7 cellular contexts compared by ENCODE assay signal in the genomic region with DNA sequence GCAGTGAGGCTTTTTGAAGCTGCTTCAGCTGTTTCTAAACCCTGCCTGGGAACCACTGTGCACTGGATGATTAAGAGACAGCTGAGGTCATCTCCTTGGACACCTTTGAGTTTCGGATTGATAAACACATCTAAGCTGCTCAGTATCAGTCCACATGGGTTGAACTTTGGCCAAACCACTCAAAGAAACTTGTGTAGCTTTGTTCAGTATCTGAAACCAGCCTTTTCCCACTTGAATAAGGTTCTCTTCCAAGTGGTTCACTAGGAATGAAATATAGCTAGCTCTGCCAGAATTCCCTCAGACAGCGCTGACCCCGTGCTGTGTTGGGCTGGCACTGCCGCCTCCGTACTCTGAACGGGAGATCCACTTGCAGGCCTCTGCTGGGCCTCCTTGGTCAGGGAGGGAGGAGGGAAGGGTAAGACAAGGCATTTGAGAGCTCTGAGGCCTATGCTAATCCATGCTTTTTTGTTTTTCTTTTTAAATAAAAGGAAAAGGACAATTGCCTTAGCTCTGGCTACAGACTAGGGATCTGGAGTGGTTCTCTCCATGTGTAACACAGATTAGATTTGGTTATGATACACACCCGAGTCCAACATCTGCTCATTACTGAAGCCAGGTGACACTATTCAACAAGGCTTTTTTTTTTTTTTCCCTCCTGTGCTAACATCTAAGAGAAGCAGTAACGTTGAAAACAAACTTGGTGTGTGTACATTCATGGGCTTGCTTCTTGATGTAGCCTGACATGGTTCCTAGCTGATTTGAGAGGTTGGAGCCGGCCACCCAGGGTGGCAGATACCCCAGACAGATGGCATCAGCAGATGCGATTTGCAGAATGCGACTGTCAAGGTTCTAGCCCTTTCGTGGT.
A peak's percentile ranks its signal among the peaks of the same experiment; 100 is the strongest.
DNase-seq lines count a peak whose midpoint lies in the region; ATAC-seq, FAIRE-seq and TF ChIP-seq lines count a peak whose summit lies in the region.

No MANE protein-coding gene starts in this region.

- no peak overlapping the region; the same call in 1 of the 2 replicates for H3K9ac ChIP-seq in MM.1S (ENCODE audit: low read length)

- H3K27ac ChIP-seq in MM.1S (ENCODE audit: low read length) = peak overlapping the region; percentile 79; the same call in 1 of the 2 replicates

- peaks cover 3% of the 10 kb centered on the region; the same call in 1 of the 2 replicates for H3K36me3 ChIP-seq in MM.1S (replicated peaks; ENCODE audit: insufficient read depth, low read length)

- peak; percentile 90 for ATAC-seq in GM18502 (IDR thresholded peaks at IDR 0.05; ENCODE audit: poor library complexity, unreplicated experiment)
- ATAC-seq in GM21576 (IDR thresholded peaks at IDR 0.05; ENCODE audit: unreplicated experiment) = peak; percentile 76

- H3K9me2 ChIP-seq in MM.1S (replicated peaks; ENCODE audit: insufficient read depth, low read length) = no peaks in the 10 kb centered on the region

- H3K27me3 ChIP-seq in MM.1S (replicated peaks; ENCODE audit: insufficient read depth, low read length) = no peaks in the 10 kb centered on the region

- no peak for FAIRE-seq in HTR-8/SVneo (lab: Jason Lieb, UNC)

- H4K20me1 ChIP-seq in MM.1S (ENCODE audit: insufficient read depth, low read length) = peaks cover 3% of the 10 kb centered on the region; the same call in 1 of the 2 replicates

- H3K4me2 ChIP-seq in MM.1S (ENCODE audit: low read depth, low read length) = peak overlapping the region; percentile 40

- H3K79me2 ChIP-seq in MM.1S (ENCODE audit: low read length) = peaks cover 93% of the 10 kb centered on the region

- no peaks in the 10 kb centered on the region for H3K9me3 ChIP-seq in MM.1S (replicated peaks; ENCODE audit: insufficient read depth, low read length)

- H3K4me1 ChIP-seq in MM.1S (ENCODE audit: low read length) = peaks cover 67% of the 10 kb centered on the region

- H3F3A ChIP-seq in MM.1S (ENCODE audit: insufficient read depth, low read length) = peaks cover 34% of the 10 kb centered on the region

- H3K4me3 ChIP-seq in MM.1S (ENCODE audit: low read length) = no peak overlapping the region
- no peak overlapping the region for H3K4me3 ChIP-seq in epithelial cell of esophagus (ENCODE audit: low read length)

- DNase-seq in MM.1S (peak; percentile 89), epithelial cell of esophagus (ENCODE audit: low read depth) (peak; percentile 83), non-pigmented ciliary epithelial cell (ENCODE audit: low read depth) (peak; percentile 15), SW 1271 (lab: John Stamatoyannopoulos, UW) (no peak), HTR-8/SVneo (ENCODE audit: insufficient read length, low spot score) (no peak)

- no peak overlapping the region for H2AFZ ChIP-seq in MM.1S (ENCODE audit: low read length)

- TF ChIP-seq CTCF in MM.1S (IDR thresholded peaks at IDR 0.05; ENCODE audit: low read length) = no peak
- TF ChIP-seq CTCF in epithelial cell of esophagus (IDR thresholded peaks at IDR 0.05; ENCODE audit: insufficient read depth, low read depth, low read length, missing control alignments) = no peak

Comparison
In these comparisons a context has a peak if more than half of its experiments do, and no peak if none do; other contexts are left out.
1. DNase-seq: peak in MM.1S (single experiment), epithelial cell of esophagus (single experiment) and non-pigmented ciliary epithelial cell (single experiment); none in SW 1271 (0 of 2) and HTR-8/SVneo (single experiment).